ENCODE assay signal across 8 cellular contexts in genomic region chr20:36213362-36213761, GRCh38.
"Had no signal": no experiment of that assay in that cellular context is flagged by ENCODE, and none has a peak within 500 bp of the region (broad histone marks: within the 10 kb centered on the region; RNA-seq: fewer than 3 reads in every experiment).

No MANE protein-coding gene starts in this region.

- H3K27ac ChIP-seq: GM23248 had no signal

- H3K9ac ChIP-seq: GM23248 had no signal

- H3K36me3 ChIP-seq: HAP-1 had no signal

- DNase-seq: GM23248, GOT3, H7, H9, HCEC 1CT, HFFc6 had no signal

- H3K4me2 ChIP-seq: GM23338 had no signal

- H3K4me1 ChIP-seq: HAP-1 had no signal

- H3K4me3 ChIP-seq: GM23248, GM23338, HAP-1 had no signal

- H2AFZ ChIP-seq: GM23248, GM23338 had no signal

- H3K9me3 ChIP-seq: HAP-1 had no signal
